20 cellular contexts compared by ENCODE assay signal in genomic region chr11:61836193-61836592, GRCh38. TPM values are rescaled to one million over a fixed set of nuclear protein-coding genes. Genes with fewer than 3 reads are reported as not detected.
DNase-seq lines count a peak whose midpoint lies in the region; ATAC-seq and TF ChIP-seq lines count a peak whose summit lies in the region.
"Had no signal": no experiment of that assay in that cellular context is flagged by ENCODE, and none has a peak within 500 bp of the region (broad histone marks: within the 10 kb centered on the region; RNA-seq: fewer than 3 reads in every experiment).

No MANE protein-coding gene starts in this region.

- no peak overlapping the region for H2BK120ac ChIP-seq in mesenchymal stem cell (ENCODE audit: low read depth, low read length)

- H3K18ac ChIP-seq in mesenchymal stem cell (ENCODE audit: low read depth in 1 of 2, low read length in 2 of 2), result no peak overlapping the region

- intact Hi-C loops in vagina (cut with DNase I), result no loop called here

- no peak overlapping the region for H3K4ac ChIP-seq in mesenchymal stem cell (ENCODE audit: low read depth in 1 of 2, low read length in 2 of 2)

- H3K9ac ChIP-seq in mesenchymal stem cell (ENCODE audit: low read length), result peak overlapping the region; percentile 8

- no peak overlapping the region for H2BK5ac ChIP-seq in mesenchymal stem cell (ENCODE audit: low read depth, low read length, poor library complexity, severe bottlenecking)

- POLR2A ChIA-PET in activated CD8-positive, alpha-beta T cell treated with anti-CD3 and anti-CD28 coated beads, Interleukin-2, amount 10 ng/mL, durations not matched to agents 7 days and 5 days (lab: Charles Lee), result interaction anchor here (1.2 kb wide), 1 partner anchor 21 kb away, joined by 3 read pairs; no protein-coding TSS in a partner anchor

- H3K4me3 ChIP-seq in mesenchymal stem cell (ENCODE audit: insufficient read depth in 1 of 2, low read depth in 1 of 2, low read length in 2 of 2) (no peak overlapping the region), vagina (no peak overlapping the region)
- H3K4me3 ChIP-seq: esophagus muscularis mucosa, lung, psoas muscle, SJSA1, smooth muscle cell had no signal

- no peak overlapping the region for H2AFZ ChIP-seq in mesenchymal stem cell (ENCODE audit: low read depth, low read length)

- H3K36me3 Mint-ChIP-seq in activated naive CD4-positive, alpha-beta T cell treated with anti-CD3 and anti-CD28 coated beads, Interleukin-2, amount 10 ng/mL, durations not matched to agents 7 days and 5 days, result peaks cover 76% of the 10 kb centered on the region
- H3K36me3 Mint-ChIP-seq in activated CD8-positive, alpha-beta T cell treated with anti-CD3 and anti-CD28 coated beads, Interleukin-2, amount 10 ng/mL, durations not matched to agents 7 days and 5 days (ENCODE audit: low read depth), result peaks cover 83% of the 10 kb centered on the region
- peaks cover 0 to 10% of the 10 kb centered on the region in 2 donors for H3K36me3 Mint-ChIP-seq in activated T-cell treated with anti-CD3 and anti-CD28 coated beads, Interleukin-2, amount 50 U/mL, for 72 hours (ENCODE audit: insufficient read depth in 2 of 2)

- H3K36me3 ChIP-seq in mesenchymal stem cell (ENCODE audit: control insufficient read depth in 1 of 2, insufficient read depth in 2 of 2, low read depth in 1 of 2, low read length in 2 of 2) (peaks cover 47 to 58% of the 10 kb centered on the region in 2 experiments), vagina (peaks cover 0 to 7% of the 10 kb centered on the region in 2 donors)
- H3K36me3 ChIP-seq: SJSA1 had no signal

- H3K27ac ChIP-seq in mesenchymal stem cell (ENCODE audit: low read length, poor library complexity, severe bottlenecking), result no peak overlapping the region
- peak overlapping the region; percentile 48 for H3K27ac ChIP-seq in vagina
- H3K27ac ChIP-seq: psoas muscle, SJSA1 had no signal

- no peak overlapping the region for H3K23ac ChIP-seq in mesenchymal stem cell (ENCODE audit: low read length in 2 of 2)

- H3K4me3 Mint-ChIP-seq in activated naive CD4-positive, alpha-beta T cell treated with anti-CD3 and anti-CD28 coated beads, Interleukin-2, amount 10 ng/mL, durations not matched to agents 7 days and 5 days, result no peak overlapping the region
- H3K4me3 Mint-ChIP-seq in activated CD8-positive, alpha-beta T cell treated with anti-CD3 and anti-CD28 coated beads, Interleukin-2, amount 10 ng/mL, durations not matched to agents 7 days and 5 days, result no peak overlapping the region
- peak overlapping the region in 1 of 2 donors; percentile 13 for H3K4me3 Mint-ChIP-seq in activated T-cell treated with anti-CD3 and anti-CD28 coated beads, Interleukin-2, amount 50 U/mL, for 72 hours
- H3K4me3 Mint-ChIP-seq: activated naive CD8-positive, alpha-beta T cell; CD4-positive, alpha-beta T cell had no signal

- no peak overlapping the region for H3K4me2 ChIP-seq in mesenchymal stem cell (ENCODE audit: low read length, poor library complexity, severe bottlenecking)
- H3K4me2 ChIP-seq: smooth muscle cell had no signal

- H3K4me1 ChIP-seq in mesenchymal stem cell (ENCODE audit: control insufficient read depth, insufficient read depth, low read depth, low read length) (peaks cover 24% of the 10 kb centered on the region), vagina (peaks cover 42% of the 10 kb centered on the region)
- H3K4me1 ChIP-seq: psoas muscle, SJSA1 had no signal

- H3K27me3 ChIP-seq in mesenchymal stem cell (ENCODE audit: control insufficient read depth in 1 of 2, insufficient read depth in 1 of 2, low read length in 2 of 2) (no peaks in the 10 kb centered on the region), vagina (no peaks in the 10 kb centered on the region)
- H3K27me3 ChIP-seq: esophagus muscularis mucosa, SJSA1 had no signal

- no peak overlapping the region for H2BK12ac ChIP-seq in mesenchymal stem cell (ENCODE audit: low read length in 2 of 2)

- CTCF ChIA-PET in activated naive CD4-positive, alpha-beta T cell treated with anti-CD3 and anti-CD28 coated beads, Interleukin-2, amount 10 ng/mL, durations not matched to agents 7 days and 5 days (lab: Charles Lee), result interaction anchor here (1.5 kb wide), 1 partner anchor 245 kb away, joined by 3 read pairs; no protein-coding TSS in a partner anchor
- CTCF ChIA-PET in activated CD8-positive, alpha-beta T cell treated with anti-CD3 and anti-CD28 coated beads, Interleukin-2, amount 10 ng/mL, durations not matched to agents 7 days and 5 days (lab: Charles Lee), result interaction anchor here (1.9 to 3.3 kb wide), 2 partner anchors 39 to 246 kb away, joined by 4 to 34 read pairs; no protein-coding TSS in a partner anchor

- H3K79me1 ChIP-seq in mesenchymal stem cell (replicated peaks; ENCODE audit: low read length, poor library complexity, severe bottlenecking), result peaks cover 32% of the 10 kb centered on the region

- no peak for ATAC-seq in activated CD8-positive, alpha-beta T cell treated with anti-CD3 and anti-CD28 coated beads, Interleukin-2, amount 10 ng/mL, durations not matched to agents 7 days and 5 days
- ATAC-seq in GM18498 (IDR thresholded peaks at IDR 0.05; ENCODE audit: unreplicated experiment) (no peak), HG02852 (IDR thresholded peaks at IDR 0.05; ENCODE audit: unreplicated experiment) (no peak)
- ATAC-seq in activated T-cell treated with anti-CD3 and anti-CD28 coated beads, Interleukin-2, amount 50 U/mL, for 72 hours (replicated peaks in 1 of 2), result no peak
- ATAC-seq: PC-3, psoas muscle had no signal

- no peak overlapping the region for H4K8ac ChIP-seq in mesenchymal stem cell (ENCODE audit: low read length)

- no peaks in the 10 kb centered on the region for H3K27me3 Mint-ChIP-seq in activated naive CD4-positive, alpha-beta T cell treated with anti-CD3 and anti-CD28 coated beads, Interleukin-2, amount 10 ng/mL, durations not matched to agents 7 days and 5 days
- no peaks in the 10 kb centered on the region for H3K27me3 Mint-ChIP-seq in activated CD8-positive, alpha-beta T cell treated with anti-CD3 and anti-CD28 coated beads, Interleukin-2, amount 10 ng/mL, durations not matched to agents 7 days and 5 days (ENCODE audit: low read depth)
- H3K27me3 Mint-ChIP-seq in activated T-cell treated with anti-CD3 and anti-CD28 coated beads, Interleukin-2, amount 50 U/mL, for 72 hours (ENCODE audit: low read depth), result no peaks in the 10 kb centered on the region

- no peak for TF ChIP-seq POLR2A in vagina (IDR thresholded peaks at IDR 0.05)

- TF ChIP-seq CTCF in vagina (IDR thresholded peaks at IDR 0.05), result no peak

- H3K4me1 Mint-ChIP-seq in activated naive CD4-positive, alpha-beta T cell treated with anti-CD3 and anti-CD28 coated beads, Interleukin-2, amount 10 ng/mL, durations not matched to agents 7 days and 5 days, result peaks cover 57% of the 10 kb centered on the region
- H3K4me1 Mint-ChIP-seq in activated CD8-positive, alpha-beta T cell treated with anti-CD3 and anti-CD28 coated beads, Interleukin-2, amount 10 ng/mL, durations not matched to agents 7 days and 5 days (ENCODE audit: low read depth), result peaks cover 60% of the 10 kb centered on the region
- H3K4me1 Mint-ChIP-seq in activated T-cell treated with anti-CD3 and anti-CD28 coated beads, Interleukin-2, amount 50 U/mL, for 72 hours (ENCODE audit: low read depth), result peaks cover 43% of the 10 kb centered on the region

- H2BK15ac ChIP-seq in mesenchymal stem cell (ENCODE audit: low read depth, poor library complexity, severe bottlenecking), result no peak overlapping the region

- no peak overlapping the region for H4K91ac ChIP-seq in mesenchymal stem cell (ENCODE audit: low read length)

- H3K9me3 ChIP-seq in mesenchymal stem cell (ENCODE audit: control insufficient read depth, low read length) (peaks cover 2% of the 10 kb centered on the region), vagina (no peaks in the 10 kb centered on the region)
- H3K9me3 ChIP-seq: esophagus muscularis mucosa, psoas muscle, SJSA1 had no signal

- DNase-seq in activated naive CD4-positive, alpha-beta T cell treated with anti-CD3 and anti-CD28 coated beads, Interleukin-2, amount 10 ng/mL, durations not matched to agents 7 days and 5 days, result no peak
- no peak for DNase-seq in activated naive CD4-positive, alpha-beta T cell treated with Interleukin-2 at 50 U/mL for 16 hours
- DNase-seq in activated CD8-positive, alpha-beta T cell treated with anti-CD3 and anti-CD28 coated beads, Interleukin-2, amount 10 ng/mL, durations not matched to agents 7 days and 5 days, result no peak
- DNase-seq in mesenchymal stem cell, result no peak
- DNase-seq in vagina (ENCODE audit: extremely low spot score in 2 of 2), result no peak
- no peak for DNase-seq in activated T-cell treated with anti-CD3 and anti-CD28 coated beads, Interleukin-2, amount 50 U/mL, for 72 hours
- DNase-seq: activated T-cell treated with anti-CD3 and anti-CD28 coated beads, Interleukin-2, amount 50 U/mL, for 1 hour; CD4-positive, alpha-beta T cell; NCI-H1436; NCI-H82; PC-3; psoas muscle; stimulated activated CD8-positive, alpha-beta memory T cell treated with anti-CD3 and anti-CD28 coated beads, Interleukin-4, amount 100 ng/mL, for 48 hours had no signal

- H3K9me3 Mint-ChIP-seq in activated naive CD4-positive, alpha-beta T cell treated with anti-CD3 and anti-CD28 coated beads, Interleukin-2, amount 10 ng/mL, durations not matched to agents 7 days and 5 days, result no peaks in the 10 kb centered on the region
- no peaks in the 10 kb centered on the region for H3K9me3 Mint-ChIP-seq in activated CD8-positive, alpha-beta T cell treated with anti-CD3 and anti-CD28 coated beads, Interleukin-2, amount 10 ng/mL, durations not matched to agents 7 days and 5 days (ENCODE audit: insufficient read depth)
- no peaks in the 10 kb centered on the region for H3K9me3 Mint-ChIP-seq in activated T-cell treated with anti-CD3 and anti-CD28 coated beads, Interleukin-2, amount 50 U/mL, for 72 hours
- H3K9me3 Mint-ChIP-seq: CD4-positive, alpha-beta T cell had no signal

- peak overlapping the region; percentile 99 for H3K27ac Mint-ChIP-seq in activated naive CD4-positive, alpha-beta T cell treated with anti-CD3 and anti-CD28 coated beads, Interleukin-2, amount 10 ng/mL, durations not matched to agents 7 days and 5 days
- peak overlapping the region; percentile 95 for H3K27ac Mint-ChIP-seq in activated CD8-positive, alpha-beta T cell treated with anti-CD3 and anti-CD28 coated beads, Interleukin-2, amount 10 ng/mL, durations not matched to agents 7 days and 5 days
- no peak overlapping the region for H3K27ac Mint-ChIP-seq in activated T-cell treated with anti-CD3 and anti-CD28 coated beads, Interleukin-2, amount 50 U/mL, for 72 hours
- H3K27ac Mint-ChIP-seq: activated naive CD8-positive, alpha-beta T cell; CD4-positive, alpha-beta T cell had no signal

- 98% methylated on average over 8 of the region's 8 CpGs for WGBS in mesenchymal stem cell

- H3K14ac ChIP-seq in mesenchymal stem cell (ENCODE audit: low read length in 2 of 2), result no peak overlapping the region

- no peak overlapping the region for H2AK5ac ChIP-seq in mesenchymal stem cell (ENCODE audit: low read length, severe bottlenecking)

RNA-seq across cellular contexts. Expression of gene FADS2, which starts 8.1 kb away (rescaled TPM):
- total RNA-seq in activated CD8-positive, alpha-beta T cell treated with anti-CD3 and anti-CD28 coated beads, Interleukin-2, amount 10 ng/mL, durations not matched to agents 7 days and 5 days, result 100 to 1,000 TPM; 395 to 416 TPM
- 1,185 TPM for polyA plus RNA-seq in mesenchymal stem cell (2013, experiment 1 of 2)
- polyA plus RNA-seq in mesenchymal stem cell (2013, experiment 2 of 2), result 1,187 TPM
- total RNA-seq in vagina, result 25.5 TPM
- total RNA-seq in activated T-cell treated with anti-CD3 and anti-CD28 coated beads, Interleukin-2, amount 50 U/mL, for 72 hours, result 10 to 100 TPM; 23.3 to 70.4 TPM

RNA-seq across cellular contexts. Expression of gene FADS1, which starts 19.4 kb away (rescaled TPM):
- total RNA-seq in activated CD8-positive, alpha-beta T cell treated with anti-CD3 and anti-CD28 coated beads, Interleukin-2, amount 10 ng/mL, durations not matched to agents 7 days and 5 days, result 10 to 100 TPM; 84.1 to 92.8 TPM
- polyA plus RNA-seq in mesenchymal stem cell (2013, experiment 1 of 2), result 262 TPM
- 260 TPM for polyA plus RNA-seq in mesenchymal stem cell (2013, experiment 2 of 2)
- 9.8 TPM for total RNA-seq in vagina
- total RNA-seq in activated T-cell treated with anti-CD3 and anti-CD28 coated beads, Interleukin-2, amount 50 U/mL, for 72 hours, result 10 to 100 TPM in 1 of 2 donors, 1 to 10 TPM in 1; 8.5 to 17.7 TPM

RNA-seq across cellular contexts. Expression of gene FEN1, which starts 43.5 kb away (rescaled TPM):
- 100 to 1,000 TPM; 146 TPM for total RNA-seq in activated CD8-positive, alpha-beta T cell treated with anti-CD3 and anti-CD28 coated beads, Interleukin-2, amount 10 ng/mL, durations not matched to agents 7 days and 5 days
- 10.6 TPM for polyA plus RNA-seq in mesenchymal stem cell (2013, experiment 1 of 2)
- 10.7 TPM for polyA plus RNA-seq in mesenchymal stem cell (2013, experiment 2 of 2)
- total RNA-seq in vagina, result 9.6 TPM
- 10 to 100 TPM; 55.4 to 64.7 TPM for total RNA-seq in activated T-cell treated with anti-CD3 and anti-CD28 coated beads, Interleukin-2, amount 50 U/mL, for 72 hours

RNA-seq across cellular contexts. Expression of gene TMEM258, which starts 43.8 kb away (rescaled TPM):
- 100 to 1,000 TPM; 154 to 163 TPM for total RNA-seq in activated CD8-positive, alpha-beta T cell treated with anti-CD3 and anti-CD28 coated beads, Interleukin-2, amount 10 ng/mL, durations not matched to agents 7 days and 5 days
- 175 TPM for polyA plus RNA-seq in mesenchymal stem cell (2013, experiment 1 of 2)
- 180 TPM for polyA plus RNA-seq in mesenchymal stem cell (2013, experiment 2 of 2)
- total RNA-seq in vagina, result 47.9 TPM
- total RNA-seq in activated T-cell treated with anti-CD3 and anti-CD28 coated beads, Interleukin-2, amount 50 U/mL, for 72 hours, result 100 to 1,000 TPM; 146 to 169 TPM

RNA-seq across cellular contexts. Expression of gene FADS3, which starts 55.2 kb away (rescaled TPM):
- 1 to 10 TPM; 3.8 to 4.5 TPM for total RNA-seq in activated CD8-positive, alpha-beta T cell treated with anti-CD3 and anti-CD28 coated beads, Interleukin-2, amount 10 ng/mL, durations not matched to agents 7 days and 5 days
- polyA plus RNA-seq in mesenchymal stem cell (2013, experiment 1 of 2), result 65.4 TPM
- 66.5 TPM for polyA plus RNA-seq in mesenchymal stem cell (2013, experiment 2 of 2)
- 41.5 TPM for total RNA-seq in vagina
- 10 to 100 TPM; 14.7 to 22.3 TPM for total RNA-seq in activated T-cell treated with anti-CD3 and anti-CD28 coated beads, Interleukin-2, amount 50 U/mL, for 72 hours

Comparison
In these comparisons a context has a peak if more than half of its experiments do, and no peak if none do; other contexts are left out.
1. RNA of gene FADS2, which starts 8.1 kb away (total RNA-seq): 395 to 416 TPM in activated CD8-positive, alpha-beta T cell treated with anti-CD3 and anti-CD28 coated beads, Interleukin-2, amount 10 ng/mL, durations not matched to agents 7 days and 5 days; 23.3 to 70.4 TPM in activated T-cell treated with anti-CD3 and anti-CD28 coated beads, Interleukin-2, amount 50 U/mL, for 72 hours and 25.5 TPM in vagina (single experiment); every median in the first group is over 4 times any median in the second.